ENCODE assay signal across 9 cellular contexts in genomic region chr21:42850866-42851391, GRCh38. TPM values are rescaled to one million over a fixed set of nuclear protein-coding genes. Genes with fewer than 3 reads are reported as not detected.
DNase-seq lines count a peak whose midpoint lies in the region; ATAC-seq and TF ChIP-seq lines count a peak whose summit lies in the region.
"Had no signal": no experiment of that assay in that cellular context is flagged by ENCODE, and none has a peak within 500 bp of the region (broad histone marks: within the 10 kb centered on the region; RNA-seq: fewer than 3 reads in every experiment).

No MANE protein-coding gene starts in this region.

- H3K4me1 ChIP-seq in mammary epithelial cell (ENCODE audit: insufficient read depth, low read length) (no peaks in the 10 kb centered on the region), ovary (ENCODE audit: insufficient read depth) (no peaks in the 10 kb centered on the region)

- no peak for ATAC-seq in HG03521 (IDR thresholded peaks at IDR 0.05; ENCODE audit: unreplicated experiment)

- H3K36me3 ChIP-seq in mammary epithelial cell (ENCODE audit: insufficient read depth, low read length) = peaks cover 23% of the 10 kb centered on the region
- no peaks in the 10 kb centered on the region for H3K36me3 ChIP-seq in ovary

- no peaks in the 10 kb centered on the region for H3K27me3 ChIP-seq in mammary epithelial cell (ENCODE audit: insufficient read depth, low read length)
- no peaks in the 10 kb centered on the region for H3K27me3 ChIP-seq in ovary

- H4K20me1 ChIP-seq in mammary epithelial cell (ENCODE audit: insufficient read depth, low read length) = peaks cover 2% of the 10 kb centered on the region

- H3K4me3 ChIP-seq in NB4 (ENCODE audit: low read depth, low read length) (no peak overlapping the region), mammary epithelial cell (replicated peaks in 1 of 3; ENCODE audit: insufficient read depth in 1 of 3, low read depth in 2 of 3, low read length in 3 of 3) (no peak overlapping the region), ovary (no peak overlapping the region)
- H3K4me3 ChIP-seq: lung had no signal

- peaks cover 4% of the 10 kb centered on the region for H3K27me3 Mint-ChIP-seq in nephron progenitor cell (ENCODE audit: low read depth, poor library complexity)

- H3K27ac Mint-ChIP-seq in nephron progenitor cell = no peak overlapping the region
- H3K27ac Mint-ChIP-seq: T-helper 1 cell treated with Interleukin-12 subunit alpha and Interleukin-12 subunit beta and Interleukin-4 antibody, amounts not matched to agents 30 μg/mL and 1 μg/mL, for 36 hours had no signal

- H3K4me3 Mint-ChIP-seq in nephron progenitor cell = no peak overlapping the region
- H3K4me3 Mint-ChIP-seq: T-helper 1 cell treated with Interleukin-12 subunit alpha and Interleukin-12 subunit beta and Interleukin-4 antibody, amounts not matched to agents 30 μg/mL and 1 μg/mL, for 36 hours had no signal

- no peak for TF ChIP-seq EP300 in ovary (IDR thresholded peaks at IDR 0.05)

- WGBS in mammary epithelial cell (ENCODE audit: low coverage, missing lambda C conversion rate) = 86% methylated on average over 5 of the region's 21 CpGs
- 84 to 88% (median 87%) methylated on average over 13 to 21 of the region's 21 CpGs for WGBS in ovary, 3 donors

- BruUV-seq in mammary epithelial cell (replicated peaks; lab: Mats Ljungman, UMichigan) = no TSS peak

- dilution Hi-C loops in mammary epithelial cell (cut with HindIII; ENCODE audit: low sequenced_read_pairs) = no loop called here

- H3K4me2 ChIP-seq in mammary epithelial cell (ENCODE audit: insufficient read depth, low read depth, low read length) = no peak overlapping the region

- intact Hi-C loops in mammary epithelial cell (cut with micrococcal nuclease) = no loop called here
- intact Hi-C loops in ovary (cut with DNase I) = no loop called here

- no peaks in the 10 kb centered on the region for H3K9me3 Mint-ChIP-seq in nephron progenitor cell
- H3K9me3 Mint-ChIP-seq: T-helper 1 cell treated with Interleukin-12 subunit alpha and Interleukin-12 subunit beta and Interleukin-4 antibody, amounts not matched to agents 30 μg/mL and 1 μg/mL, for 36 hours had no signal

- CTCF ChIA-PET in mammary epithelial cell (lab: Charles Lee; ENCODE audit: low non-redundant PET) = no interaction called here

- peaks cover 76% of the 10 kb centered on the region for H3K79me2 ChIP-seq in mammary epithelial cell (ENCODE audit: insufficient read depth, low read length)

- peak; percentile 60 for TF ChIP-seq CTCF in GM12872 (IDR thresholded peaks at IDR 0.05; ENCODE audit: insufficient read depth, low read depth, low read length)
- TF ChIP-seq CTCF in NB4 (IDR thresholded peaks at IDR 0.05; ENCODE audit: low read depth, low read length) = peak; percentile 62
- TF ChIP-seq CTCF in mammary epithelial cell (conservative IDR thresholded peaks at IDR 0.05 in 1 of 2, IDR thresholded peaks at IDR 0.05 in 1 of 2; ENCODE audit: extremely low read depth in 1 of 2, insufficient read depth in 1 of 2, low read depth in 1 of 2, low read length in 2 of 2) = peak; percentile 44 to 59
- peak; percentile 28 for TF ChIP-seq CTCF in nephron progenitor cell (IDR thresholded peaks at IDR 0.05)
- TF ChIP-seq CTCF in ovary (IDR thresholded peaks at IDR 0.05) = no peak

- no peaks in the 10 kb centered on the region for H3K9me3 ChIP-seq in mammary epithelial cell (replicated peaks; ENCODE audit: insufficient read depth, low read length)
- H3K9me3 ChIP-seq in ovary = no peaks in the 10 kb centered on the region

- H3K27ac ChIP-seq in mammary epithelial cell (ENCODE audit: insufficient read depth, low read depth, low read length) (no peak overlapping the region), ovary (no peak overlapping the region)

- TF ChIP-seq POLR2A in NB4 (IDR thresholded peaks at IDR 0.05; ENCODE audit: extremely low read depth, insufficient read length) (no peak), ovary (IDR thresholded peaks at IDR 0.05) (no peak)

- DNase-seq in NB4 (ENCODE audit: low read depth) (peak; percentile 63), mammary epithelial cell (no peak), nephron progenitor cell (peak; percentile 21), HPDE6-E6E7 (ENCODE audit: extremely low spot score) (no peak), ovary (no peak)

- no peak overlapping the region for H2AFZ ChIP-seq in mammary epithelial cell (ENCODE audit: low read depth, low read length)

- in situ Hi-C loops in mammary epithelial cell (cut with MboI; ENCODE audit: low sequenced_read_pairs in 2 of 2) = no loop called here

- no peak overlapping the region for H3K9ac ChIP-seq in mammary epithelial cell (ENCODE audit: insufficient read depth, low read length)

- H3K36me3 Mint-ChIP-seq in nephron progenitor cell (ENCODE audit: low read depth) = peaks cover 39% of the 10 kb centered on the region

- H3K4me1 Mint-ChIP-seq in nephron progenitor cell = no peaks in the 10 kb centered on the region

RNA-seq across cellular contexts. Expression of gene WDR4, which starts 28.4 kb away (rescaled TPM):
- total RNA-seq in mammary epithelial cell (10 to 100 TPM; 11.2 to 38.8 TPM), ovary (10 to 100 TPM in 6 of 7 donors, 1 to 10 TPM in 1; 6.0 to 33.1 (median 16.6) TPM)
- polyA plus RNA-seq in mammary epithelial cell (21.7 TPM), ovary (1 to 10 TPM; 3.2 to 9.3 TPM)
- polyA minus RNA-seq in mammary epithelial cell = 28.4 TPM

RNA-seq across cellular contexts. Expression of gene NDUFV3, which starts 42.2 kb away (rescaled TPM):
- 10 to 100 TPM; 36.3 to 50.3 TPM for total RNA-seq in mammary epithelial cell
- 47.8 TPM for polyA plus RNA-seq in mammary epithelial cell
- polyA minus RNA-seq in mammary epithelial cell = 36.4 TPM
- 10 to 100 TPM; 32.0 to 41.6 (median 37.8) TPM for total RNA-seq in ovary
- 10 to 100 TPM; 24.9 to 51.4 TPM for polyA plus RNA-seq in ovary

Comparison
In these comparisons a context has a peak if more than half of its experiments do, and no peak if none do; other contexts are left out.
1. CTCF ChIP-seq: peak in GM12872 (single experiment), NB4 (single experiment), mammary epithelial cell (2 of 2) and nephron progenitor cell (single experiment); none in ovary (0 of 3).
2. DNase-seq: peak in NB4 (single experiment) and nephron progenitor cell (single experiment); none in mammary epithelial cell (single experiment), HPDE6-E6E7 (single experiment) and ovary (0 of 5).